In genomic region chr2:131802351-131802836, GRCh38 we compare ENCODE assay signal across 8 cellular contexts.
A peak's percentile ranks its signal among the peaks of the same experiment; 100 is the strongest.
DNase-seq lines count a peak whose midpoint lies in the region; ATAC-seq and TF ChIP-seq lines count a peak whose summit lies in the region.
"Not testable (repeated sequence)": the region's sequence is repeated elsewhere in the genome, so short reads cannot be mapped to it uniquely, and the experiment has no call there.

No MANE protein-coding gene starts in this region.

- H4K20me1 ChIP-seq in OCI-LY1 (ENCODE audit: insufficient read depth, low read length) = not testable (repeated sequence)

- not testable (repeated sequence) for H3K27me3 Mint-ChIP-seq in immature natural killer cell (ENCODE audit: low read depth in 3 of 3)

- H3K9me3 ChIP-seq in OCI-LY1 (ENCODE audit: low read length); prostate gland; stomach: not testable (repeated sequence)

- H3K9ac ChIP-seq in OCI-LY1 (ENCODE audit: low read length) = not testable (repeated sequence)

- not testable (repeated sequence) for H3K9me3 Mint-ChIP-seq in immature natural killer cell

- TF ChIP-seq EP300 in stomach (IDR thresholded peaks at IDR 0.05) = not testable (repeated sequence)

- not testable (repeated sequence) for TF ChIP-seq POLR2A in prostate gland (IDR thresholded peaks at IDR 0.05); stomach (IDR thresholded peaks at IDR 0.05)

- H3K36me3 Mint-ChIP-seq in immature natural killer cell = not testable (repeated sequence)

- not testable (repeated sequence) for H3K27ac Mint-ChIP-seq in immature natural killer cell

- not testable (repeated sequence) for H3F3A ChIP-seq in OCI-LY1 (ENCODE audit: insufficient read depth, low read length)

- H3K4me1 ChIP-seq in OCI-LY1 (ENCODE audit: insufficient read depth, low read length, severe bottlenecking); prostate gland (replicated peaks): not testable (repeated sequence)
- peaks cover 5 to 17% (median 15%) of the 10 kb centered on the region in 4 donors for H3K4me1 ChIP-seq in stomach

- ATAC-seq in HG03460 (IDR thresholded peaks at IDR 0.05; ENCODE audit: unreplicated experiment) = peak; percentile 63

- TF ChIP-seq CTCF in OCI-LY1 (IDR thresholded peaks at IDR 0.05; ENCODE audit: low read length); prostate gland (IDR thresholded peaks at IDR 0.05); stomach (IDR thresholded peaks at IDR 0.05): not testable (repeated sequence)
- peak in 1 of 56 donors; percentile 3 for TF ChIP-seq CTCF in dorsolateral prefrontal cortex (IDR thresholded peaks at IDR 0.05 in 54 of 56, conservative IDR thresholded peaks at IDR 0.05 in 2 of 56; ENCODE audit: low read depth in 1 of 56, partially characterized antibody in 56 of 56)

- H3K4me1 Mint-ChIP-seq in immature natural killer cell = peaks cover 9 to 10% of the 10 kb centered on the region in 2 donors

- not testable (repeated sequence) for H3K4me3 ChIP-seq in OCI-LY1 (ENCODE audit: low read depth, low read length, poor library complexity, severe bottlenecking)
- peak overlapping the region in 52 of 59 donors; percentile 12 to 64 (median 42) for H3K4me3 ChIP-seq in dorsolateral prefrontal cortex
- peak overlapping the region; percentile 22 to 38 for H3K4me3 ChIP-seq in prostate gland
- peak overlapping the region; percentile 38 to 53 (median 44) for H3K4me3 ChIP-seq in stomach

- not testable (repeated sequence) for H3K27ac ChIP-seq in OCI-LY1 (ENCODE audit: low read depth, low read length, poor library complexity, severe bottlenecking); dorsolateral prefrontal cortex
- H3K27ac ChIP-seq in prostate gland (peak overlapping the region; percentile 10 to 31), stomach (peak overlapping the region in 1 of 5 donors; percentile 13)

- peak overlapping the region; percentile 65 to 78 (median 76) for H3K4me3 Mint-ChIP-seq in immature natural killer cell

- intact Hi-C loops in dorsolateral prefrontal cortex (cut with DNase I) = loop anchor here (5.0 kb wide), 3 partner anchors 120 to 650 kb away; no protein-coding TSS in a partner anchor
- intact Hi-C loops in prostate gland (cut with DNase I) = not testable (repeated sequence)
- intact Hi-C loops in stomach (cut with DNase I; ENCODE audit: low total_unique reads) = loop anchor here (10.0 kb wide), 1 partner anchor 128 kb away; no protein-coding TSS in a partner anchor

- not testable (repeated sequence) for H2AFZ ChIP-seq in OCI-LY1 (ENCODE audit: low read length)

- DNase-seq in DMS114 treated with DMSO at 0.1 percent for 48 hours (lab: John Stamatoyannopoulos, UW; ENCODE audit: unreplicated experiment) (peak; percentile 62), activated T-cell treated with anti-CD3 and anti-CD28 coated beads for 48 hours (ENCODE audit: low read depth) (peak; percentile 34), immature natural killer cell (peak; percentile 7 to 19 (median 12)), prostate gland (ENCODE audit: low spot score) (peak; percentile 33), stomach (peak; percentile 43)
- not testable (repeated sequence) for DNase-seq in dorsolateral prefrontal cortex

- not testable (repeated sequence) for H3K27me3 ChIP-seq in OCI-LY1 (ENCODE audit: insufficient read depth, low read length); dorsolateral prefrontal cortex; prostate gland (replicated peaks; ENCODE audit: insufficient read depth)
- H3K27me3 ChIP-seq in stomach = peaks cover 0 to 23% (median 0%) of the 10 kb centered on the region in 3 donors

- H3K79me2 ChIP-seq in OCI-LY1 (ENCODE audit: insufficient read depth, low read length) = not testable (repeated sequence)

- H3K9me2 ChIP-seq in OCI-LY1 (ENCODE audit: low read depth, low read length) = not testable (repeated sequence)

- not testable (repeated sequence) for H3K36me3 ChIP-seq in OCI-LY1 (ENCODE audit: insufficient read depth, low read length); prostate gland; stomach

- WGBS in prostate gland = 1% methylated on average over 34 of the region's 34 CpGs
- 3 to 14% (median 6%) methylated on average over 16 to 34 of the region's 34 CpGs for WGBS in stomach, 5 donors

- peak overlapping the region; percentile 68; the same call in 1 of the 2 replicates for H3K4me2 ChIP-seq in OCI-LY1 (ENCODE audit: low read length)
